Comparison of ENCODE assay signal across 2 cellular contexts in genomic region chr10:114121031-114121430, GRCh38.
TF ChIP-seq lines count a peak whose summit lies in the region.

No MANE protein-coding gene starts in this region.

TF ChIP-seq in neural cell, 6 proteins besides CTCF, POLR2A, EP300 and RAD21:
- TF ChIP-seq REST (IDR thresholded peaks at IDR 0.05; ENCODE audit: borderline replicate concordance) (no peak), POLR2AphosphoS5 (IDR thresholded peaks at IDR 0.05) (no peak), EZH2 (IDR thresholded peaks at IDR 0.05; ENCODE audit: borderline replicate concordance, insufficient read depth, low read length, poor library complexity, severe bottlenecking) (no peak), TAF1 (IDR thresholded peaks at IDR 0.05; ENCODE audit: low read depth) (no peak), SMC3 (conservative IDR thresholded peaks at IDR 0.05; ENCODE audit: poor library complexity) (no peak), MXI1 (conservative IDR thresholded peaks at IDR 0.05; ENCODE audit: poor library complexity, severe bottlenecking) (no peak)

TF ChIP-seq in WTC11, 78 proteins besides CTCF, POLR2A, EP300 and RAD21 (continued from another document):
- TF ChIP-seq USF1 (CRISPR knock-in tag; IDR thresholded peaks at IDR 0.05) (no peak), ZNF138 (CRISPR knock-in tag; conservative IDR thresholded peaks at IDR 0.05) (no peak), ATF2 (CRISPR knock-in tag; IDR thresholded peaks at IDR 0.05; ENCODE audit: borderline replicate concordance, low read depth) (no peak), SMAD4 (CRISPR knock-in tag; IDR thresholded peaks at IDR 0.05) (no peak), TEAD4 (CRISPR knock-in tag; IDR thresholded peaks at IDR 0.05) (no peak), FOXP1 (CRISPR knock-in tag; IDR thresholded peaks at IDR 0.05; ENCODE audit: borderline replicate concordance) (no peak), ATF3 (CRISPR knock-in tag; conservative IDR thresholded peaks at IDR 0.05) (no peak), ZNF423 (CRISPR knock-in tag; IDR thresholded peaks at IDR 0.05) (no peak), RELA (CRISPR knock-in tag; IDR thresholded peaks at IDR 0.05; ENCODE audit: borderline replicate concordance) (no peak), E2F5 (CRISPR knock-in tag; IDR thresholded peaks at IDR 0.05) (no peak), AFF4 (CRISPR knock-in tag; IDR thresholded peaks at IDR 0.05; ENCODE audit: borderline replicate concordance) (no peak), PRRX2 (CRISPR knock-in tag; IDR thresholded peaks at IDR 0.05) (no peak), TP53 (CRISPR knock-in tag; IDR thresholded peaks at IDR 0.05) (no peak), HMGXB4 (CRISPR knock-in tag; IDR thresholded peaks at IDR 0.05) (no peak)
